ENCODE assay signal across 19 cellular contexts in genomic region chr18:6866552-6866951, GRCh38.
"Had no signal": no experiment of that assay in that cellular context is flagged by ENCODE, and none has a peak within 500 bp of the region (broad histone marks: within the 10 kb centered on the region; RNA-seq: fewer than 3 reads in every experiment).

No MANE protein-coding gene starts in this region.

- H3K27me3 ChIP-seq: tibial nerve, uterus had no signal

- H3K4me3 ChIP-seq: coronary artery, tibial nerve, uterus had no signal

- H3K36me3 ChIP-seq: uterus had no signal

- H3K4me1 ChIP-seq: foreskin keratinocyte, tibial nerve, uterus had no signal

- H3K9me3 ChIP-seq: tibial nerve, uterus had no signal

- ATAC-seq: foreskin keratinocyte, left ventricle myocardium superior, natural killer cell, right cardiac atrium had no signal

- DNase-seq: activated CD4-positive, alpha-beta T cell treated with anti-CD3 and anti-CD28 coated beads, Interleukin-2, amount 50 U/mL, for 1 hour; activated CD4-positive, CD25-positive, alpha-beta regulatory T cell; activated naive CD8-positive, alpha-beta T cell treated with anti-CD3 and anti-CD28 coated beads, Interleukin-2, amount 10 ng/mL, durations not matched to agents 7 days and 5 days; effector CD4-positive, alpha-beta T cell; foreskin keratinocyte; glutamatergic neuron; hypothalamus; kidney; left ventricle myocardium superior; natural killer cell; nucleus accumbens; posterior cingulate gyrus; right cardiac atrium; small intestine; stimulated activated CD4-positive, alpha-beta T cell treated with anti-CD3 and anti-CD28 coated beads, Interleukin-4, amount 100 ng/mL, for 24 hours; stimulated activated naive CD4-positive, alpha-beta T cell; uterus had no signal

- H3K27ac ChIP-seq: coronary artery, foreskin keratinocyte, tibial nerve, uterus had no signal
